In the genomic region with DNA sequence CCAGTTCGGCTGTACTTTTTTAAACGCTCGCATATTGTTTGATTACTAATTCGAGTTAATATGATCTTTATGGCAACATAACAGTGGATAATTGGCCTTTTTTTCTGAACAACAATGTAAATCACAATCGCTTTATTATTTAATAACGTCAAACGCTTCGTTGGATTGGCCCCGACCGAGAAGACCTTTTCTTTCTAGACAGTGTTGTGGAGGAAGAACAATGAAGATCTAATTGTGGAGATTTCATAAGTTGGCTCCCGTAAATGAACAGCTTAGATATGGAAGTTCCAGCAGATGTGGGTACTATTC, we compare ENCODE assay signal across 1 cellular context.
A peak's percentile ranks its signal among the peaks of the same experiment; 100 is the strongest.
TF ChIP-seq lines count a peak whose summit lies in the region.

No MANE protein-coding gene starts in this region.

TF ChIP-seq in H1, 55 proteins besides CTCF, POLR2A, EP300 and RAD21:
- peak; percentile 2; the same call in 1 of the 2 replicates for TF ChIP-seq SUZ12 (IDR thresholded peaks at IDR 0.05; ENCODE audit: low read length)
- TF ChIP-seq KDM1A (IDR thresholded peaks at IDR 0.05; ENCODE audit: borderline replicate concordance, low read length), result no peak
